11 cellular contexts compared by ENCODE assay signal in the genomic region with DNA sequence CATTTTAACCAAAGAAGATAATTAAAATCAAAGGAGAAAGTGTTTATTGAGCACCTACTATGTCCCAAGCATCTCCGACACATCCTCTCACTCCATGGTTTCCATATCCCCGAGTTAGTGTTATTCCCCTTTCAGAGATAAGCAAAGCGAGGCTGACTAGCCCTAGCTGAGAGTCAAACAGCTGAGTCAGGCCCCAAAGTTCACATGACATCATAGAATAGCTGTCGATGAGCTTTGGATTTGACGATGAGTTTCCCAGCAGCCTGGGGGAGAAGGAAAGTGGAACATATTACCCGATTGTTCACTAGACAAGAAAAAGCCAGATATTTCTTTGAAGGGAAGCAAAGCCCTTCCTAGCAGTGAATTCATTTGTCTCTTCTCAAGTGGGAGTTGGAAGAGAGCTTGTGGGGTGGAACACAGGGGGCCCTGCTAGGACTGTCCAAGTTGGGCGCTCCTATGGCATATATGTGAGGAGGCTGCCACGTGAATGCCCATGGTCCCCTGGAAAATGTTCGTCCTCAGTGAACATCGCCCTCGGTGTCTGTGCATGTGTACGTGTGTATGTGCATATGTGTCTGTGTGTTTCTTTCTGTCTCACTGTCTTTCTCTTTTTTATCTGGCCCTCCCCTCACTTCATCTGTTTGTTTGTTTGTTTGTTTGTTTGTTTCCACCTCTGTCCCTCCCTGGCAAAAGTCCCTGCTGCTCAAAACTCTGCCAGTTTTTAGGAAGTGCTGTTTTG. TPM values are rescaled to one million over a fixed set of nuclear protein-coding genes. Genes with fewer than 3 reads are reported as not detected.
DNase-seq lines count a peak whose midpoint lies in the region; ATAC-seq lines count a peak whose summit lies in the region.
"Had no signal": no experiment of that assay in that cellular context is flagged by ENCODE, and none has a peak within 500 bp of the region (broad histone marks: within the 10 kb centered on the region; RNA-seq: fewer than 3 reads in every experiment).

No MANE protein-coding gene starts in this region.

- peaks cover 57% of the 10 kb centered on the region for H3K4me1 ChIP-seq in CD4-positive, CD25-positive, alpha-beta regulatory T cell (ENCODE audit: control insufficient read depth, insufficient read depth, low read length, poor library complexity, severe bottlenecking)
- H3K4me1 ChIP-seq in GM23248 (ENCODE audit: insufficient read depth) (no peaks in the 10 kb centered on the region), mononuclear cell (ENCODE audit: insufficient read depth, low read length) (peaks cover 63% of the 10 kb centered on the region)

- H3K4me3 Mint-ChIP-seq in CD4-positive, CD25-positive, alpha-beta regulatory T cell = peak overlapping the region; percentile 93 to 100 (median 98)
- H3K4me3 Mint-ChIP-seq in activated T-helper 17 cell treated with anti-CD3 and anti-CD28 coated beads, Interleukin-2, amount 50 U/mL, for 72 hours = peak overlapping the region; percentile 98

- H3K27ac ChIP-seq in CD4-positive, CD25-positive, alpha-beta regulatory T cell (ENCODE audit: insufficient read depth, low read length, poor library complexity, severe bottlenecking) = peak overlapping the region; percentile 80
- H3K27ac ChIP-seq in GM23248 = no peak overlapping the region

- DNase-seq in CD4-positive, CD25-positive, alpha-beta regulatory T cell = no peak
- DNase-seq in GM23248 (peak; percentile 37), NCI-H2196 treated with DMSO at 0.1 percent for 48 hours (lab: John Stamatoyannopoulos, UW; ENCODE audit: unreplicated experiment) (no peak)
- DNase-seq: DMS 273 treated with DMSO at 0.1 percent for 48 hours had no signal

- H2AFZ ChIP-seq in GM23248 = no peak overlapping the region

- peak; percentile 1 to 4 for ATAC-seq in CD4-positive, CD25-positive, alpha-beta regulatory T cell (ENCODE audit: low read depth in 2 of 2)
- peak; percentile 60 for ATAC-seq in activated T-helper 17 cell treated with anti-CD3 and anti-CD28 coated beads, Interleukin-2, amount 50 U/mL, for 72 hours (replicated peaks)
- no peak for ATAC-seq in GM19463 (IDR thresholded peaks at IDR 0.05; ENCODE audit: unreplicated experiment)
- ATAC-seq in GM21717 (IDR thresholded peaks at IDR 0.05; ENCODE audit: unreplicated experiment) = no peak
- no peak for ATAC-seq in GM21390 (IDR thresholded peaks at IDR 0.05; ENCODE audit: unreplicated experiment)

- in situ Hi-C loops in GM23248 (cut with MboI) = no loop called here

- WGBS in GM23248 (ENCODE audit: low coverage in 1 of 2, low lambda C conversion rate in 2 of 2, missing lambda C conversion rate in 2 of 2), 2 experiments = 71 to 75% methylated on average over 12 of the region's 12 CpGs

- H3K27me3 Mint-ChIP-seq in CD4-positive, CD25-positive, alpha-beta regulatory T cell = no peaks in the 10 kb centered on the region
- H3K27me3 Mint-ChIP-seq in activated T-helper 17 cell treated with anti-CD3 and anti-CD28 coated beads, Interleukin-2, amount 50 U/mL, for 72 hours = no peaks in the 10 kb centered on the region

- no peaks in the 10 kb centered on the region for H3F3A ChIP-seq in GM23248 (ENCODE audit: insufficient read depth)

- no peaks in the 10 kb centered on the region for H3K9me2 ChIP-seq in GM23248 (ENCODE audit: insufficient read depth)

- no peak overlapping the region for H3K9ac ChIP-seq in GM23248

- no peaks in the 10 kb centered on the region for H4K20me1 ChIP-seq in GM23248 (ENCODE audit: insufficient read depth)

- peaks cover 8% of the 10 kb centered on the region for H3K36me3 ChIP-seq in CD4-positive, CD25-positive, alpha-beta regulatory T cell (ENCODE audit: control insufficient read depth, insufficient read depth, low read length)
- no peaks in the 10 kb centered on the region for H3K36me3 ChIP-seq in GM23248 (ENCODE audit: low read depth)

- no peaks in the 10 kb centered on the region for H3K27me3 ChIP-seq in CD4-positive, CD25-positive, alpha-beta regulatory T cell (ENCODE audit: control insufficient read depth, insufficient read depth, low read length)
- H3K27me3 ChIP-seq in GM23248 (replicated peaks; ENCODE audit: insufficient read depth) (no peaks in the 10 kb centered on the region), mononuclear cell (ENCODE audit: insufficient read depth, low read length) (no peaks in the 10 kb centered on the region)

- H3K4me2 ChIP-seq in GM23248 (ENCODE audit: unreplicated experiment) = no peak overlapping the region

- H3K9me3 Mint-ChIP-seq in CD4-positive, CD25-positive, alpha-beta regulatory T cell = peaks cover 0 to 1% (median 0%) of the 10 kb centered on the region in 7 donors
- no peaks in the 10 kb centered on the region for H3K9me3 Mint-ChIP-seq in activated T-helper 17 cell treated with anti-CD3 and anti-CD28 coated beads, Interleukin-2, amount 50 U/mL, for 72 hours

- peaks cover 23% of the 10 kb centered on the region for H3K36me3 Mint-ChIP-seq in CD4-positive, CD25-positive, alpha-beta regulatory T cell
- peaks cover 44% of the 10 kb centered on the region for H3K36me3 Mint-ChIP-seq in activated T-helper 17 cell treated with anti-CD3 and anti-CD28 coated beads, Interleukin-2, amount 50 U/mL, for 72 hours (ENCODE audit: low read depth)

- H3K79me2 ChIP-seq in GM23248 (ENCODE audit: insufficient read depth) = no peaks in the 10 kb centered on the region

- peak overlapping the region; percentile 97 to 99 (median 98) for H3K27ac Mint-ChIP-seq in CD4-positive, CD25-positive, alpha-beta regulatory T cell
- H3K27ac Mint-ChIP-seq in activated T-helper 17 cell treated with anti-CD3 and anti-CD28 coated beads, Interleukin-2, amount 50 U/mL, for 72 hours = peak overlapping the region; percentile 88

- peak overlapping the region; percentile 98 for H3K4me3 ChIP-seq in CD4-positive, CD25-positive, alpha-beta regulatory T cell (ENCODE audit: low read depth, low read length)
- H3K4me3 ChIP-seq in GM23248 (no peak overlapping the region), mononuclear cell (ENCODE audit: low read length) (peak overlapping the region; percentile 88)

- peaks cover 4 to 51% (median 30%) of the 10 kb centered on the region in 4 donors for H3K4me1 Mint-ChIP-seq in CD4-positive, CD25-positive, alpha-beta regulatory T cell
- H3K4me1 Mint-ChIP-seq in activated T-helper 17 cell treated with anti-CD3 and anti-CD28 coated beads, Interleukin-2, amount 50 U/mL, for 72 hours = peaks cover 44% of the 10 kb centered on the region

- no peaks in the 10 kb centered on the region for H3K9me3 ChIP-seq in CD4-positive, CD25-positive, alpha-beta regulatory T cell (ENCODE audit: control insufficient read depth in 2 of 2, low read length in 2 of 2)
- H3K9me3 ChIP-seq in GM23248 (ENCODE audit: low read depth) (no peaks in the 10 kb centered on the region), mononuclear cell (ENCODE audit: low read depth, low read length) (no peaks in the 10 kb centered on the region)

RNA-seq across cellular contexts. Expression of gene CYTH4, which starts 0.5 kb away (rescaled TPM):
- 153 TPM for total RNA-seq in CD4-positive, CD25-positive, alpha-beta regulatory T cell
- polyA plus RNA-seq in CD4-positive, CD25-positive, alpha-beta regulatory T cell = 10 to 100 TPM; 47.4 to 56.9 (median 48.9) TPM
- not detected in 2 replicates for total RNA-seq in GM23248 (2014; rRNA removed; shearing (Covaris generic))
- polyA plus RNA-seq in GM23248 (2016; fragmentation: Nextera tagmentation; extraction: Ambion mirVana) = not detected in 2 replicates
- 100 to 1,000 TPM in 1 of 2 donors, 10 to 100 TPM in 1; 53.7 to 124 TPM for total RNA-seq in activated T-helper 17 cell treated with anti-CD3 and anti-CD28 coated beads, Interleukin-2, amount 50 U/mL, for 72 hours
- 124 TPM for total RNA-seq in mononuclear cell
- total RNA-seq: epithelial cell of proximal tubule, NCI-H460 had no signal

RNA-seq across cellular contexts. Expression of gene RAC2, which starts 37.7 kb away (rescaled TPM):
- total RNA-seq in CD4-positive, CD25-positive, alpha-beta regulatory T cell = 537 TPM
- 1,000 to 10,000 TPM in 2 of 4 donors, 100 to 1,000 TPM in 2; 861 to 1,162 (median 988) TPM for polyA plus RNA-seq in CD4-positive, CD25-positive, alpha-beta regulatory T cell
- total RNA-seq in GM23248 (2014; rRNA removed; shearing (Covaris generic)) = 32.8 and 35.1 TPM in 2 replicates
- 34.9 and 36.3 TPM in 2 replicates for polyA plus RNA-seq in GM23248 (2016; fragmentation: Nextera tagmentation; extraction: Ambion mirVana)
- 1,000 to 10,000 TPM in 1 of 2 donors, 100 to 1,000 TPM in 1; 674 to 1,069 TPM for total RNA-seq in activated T-helper 17 cell treated with anti-CD3 and anti-CD28 coated beads, Interleukin-2, amount 50 U/mL, for 72 hours
- total RNA-seq in mononuclear cell = 107 TPM

Comparison
In these comparisons a context has a peak if more than half of its experiments do, and no peak if none do; other contexts are left out.
1. ATAC-seq: peak in CD4-positive, CD25-positive, alpha-beta regulatory T cell (2 of 2) and activated T-helper 17 cell treated with anti-CD3 and anti-CD28 coated beads, Interleukin-2, amount 50 U/mL, for 72 hours (single experiment); none in GM19463 (single experiment), GM21717 (single experiment) and GM21390 (single experiment).
2. RNA of gene CYTH4, which starts 0.5 kb away (total RNA-seq): 153 TPM in CD4-positive, CD25-positive, alpha-beta regulatory T cell (single experiment), 53.7 to 124 TPM in activated T-helper 17 cell treated with anti-CD3 and anti-CD28 coated beads, Interleukin-2, amount 50 U/mL, for 72 hours and 124 TPM in mononuclear cell (single experiment); not detected in GM23248; every median in the first group is over 10 times any median in the second.